17 cellular contexts compared by ENCODE assay signal in the genomic region with DNA sequence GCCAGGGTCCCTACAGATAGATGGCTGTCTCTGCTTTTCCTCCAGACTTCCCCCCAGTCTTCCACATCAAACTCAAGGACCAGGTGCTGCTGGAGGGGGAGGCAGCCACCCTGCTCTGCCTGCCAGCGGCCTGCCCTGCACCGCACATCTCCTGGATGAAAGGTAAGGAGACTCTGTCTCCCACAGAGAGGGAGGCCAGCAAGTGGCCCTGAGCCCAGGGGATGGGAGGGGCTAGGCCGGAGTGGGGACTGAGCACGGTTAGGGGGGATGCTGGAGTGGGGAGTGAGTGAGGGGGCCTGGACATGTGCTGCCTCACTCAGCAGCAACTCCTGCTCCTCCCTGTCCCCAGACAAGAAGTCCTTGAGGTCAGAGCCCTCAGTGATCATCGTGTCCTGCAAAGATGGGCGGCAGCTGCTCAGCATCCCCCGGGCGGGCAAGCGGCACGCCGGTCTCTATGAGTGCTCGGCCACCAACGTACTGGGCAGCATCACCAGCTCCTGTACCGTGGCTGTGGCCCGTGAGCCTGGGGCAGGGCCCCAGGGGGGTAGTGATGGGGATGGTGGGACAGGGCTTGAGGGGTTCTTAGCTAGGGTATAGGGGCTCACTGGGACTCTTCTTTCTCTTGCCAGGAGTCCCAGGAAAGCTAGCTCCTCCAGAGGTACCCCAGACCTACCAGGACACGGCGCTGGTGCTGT. TPM values are rescaled to one million over a fixed set of nuclear protein-coding genes. Genes with fewer than 3 reads are reported as not detected.
DNase-seq lines count a peak whose midpoint lies in the region; ATAC-seq, FAIRE-seq and TF ChIP-seq lines count a peak whose summit lies in the region.
"Had no signal": no experiment of that assay in that cellular context is flagged by ENCODE, and none has a peak within 500 bp of the region (broad histone marks: within the 10 kb centered on the region; RNA-seq: fewer than 3 reads in every experiment).

No MANE protein-coding gene starts in this region.

- H3K56ac ChIP-seq in IMR-90 (ENCODE audit: extremely low read depth, insufficient read depth, low read length): no peak overlapping the region
- no peak overlapping the region for H3K56ac ChIP-seq in H1 (replicated peaks; ENCODE audit: insufficient read length, low read depth, low read length)

- TF ChIP-seq CTCF in IMR-90 (conservative IDR thresholded peaks at IDR 0.05; ENCODE audit: low read depth, low read length) (no peak), H1 (IDR thresholded peaks at IDR 0.05; ENCODE audit: control extremely low read depth in 1 of 3, insufficient read depth in 1 of 3, low read depth in 1 of 3, low read length in 3 of 3) (no peak)

- H3K27ac ChIP-seq in IMR-90 (ENCODE audit: insufficient read depth, low read length): no peak overlapping the region
- no peak overlapping the region for H3K27ac ChIP-seq in H1 (ENCODE audit: low read depth, low read length)
- H3K27ac ChIP-seq in neuronal stem cell (replicated peaks; ENCODE audit: low read length): no peak overlapping the region

- 93% methylated on average over 11 of the region's 17 CpGs; no CpG with 5 or more reads in 1 of the 2 experiments for WGBS in IMR-90 (ENCODE audit: extremely low coverage in 2 of 2, insufficient read length in 1 of 2), 2 experiments
- WGBS in H1 (ENCODE audit: extremely low coverage in 1 of 2, insufficient coverage in 1 of 2, insufficient read length in 1 of 2, insufficient replicate concordance in 2 of 2, low coverage in 1 of 2, low lambda C conversion rate in 2 of 2, missing lambda C conversion rate in 1 of 2), 2 experiments: 86% methylated on average over 16 of the region's 17 CpGs; no CpG with 5 or more reads in 1 of the 2 experiments
- WGBS in neuronal stem cell (ENCODE audit: extremely low coverage in 2 of 2, insufficient read length in 2 of 2, insufficient replicate concordance in 1 of 2), 2 donors: no CpG with 5 or more reads among the region's 17 CpGs

- no peak overlapping the region for H4K8ac ChIP-seq in IMR-90 (ENCODE audit: low read depth in 2 of 2, low read length in 2 of 2)
- no peak overlapping the region for H4K8ac ChIP-seq in H1 (ENCODE audit: extremely low read depth, insufficient read depth, low read length)
- H4K8ac ChIP-seq in neuronal stem cell (ENCODE audit: low read depth, low read length): no peak overlapping the region

- peak overlapping the region; percentile 51 for H2AK9ac ChIP-seq in IMR-90 (replicated peaks; ENCODE audit: low read depth, low read length, poor library complexity)

- intact Hi-C loops in IMR-90 (cut with micrococcal nuclease): no loop called here

- H4K91ac ChIP-seq in IMR-90 (ENCODE audit: insufficient read depth, low read depth, low read length) (no peak overlapping the region), H1 (replicated peaks; ENCODE audit: insufficient read length, low read length) (no peak overlapping the region), neuronal stem cell (ENCODE audit: low read depth, low read length, poor library complexity) (no peak overlapping the region)

- H3K27me3 ChIP-seq in IMR-90 (ENCODE audit: control insufficient read depth, insufficient read depth, low read length): no peaks in the 10 kb centered on the region
- H3K27me3 ChIP-seq in H1 (replicated peaks in 1 of 4; ENCODE audit: control insufficient read depth in 3 of 4, extremely low read depth in 1 of 4, insufficient read depth in 3 of 4, low read length in 3 of 4): peaks cover 20 to 38% (median 32%) of the 10 kb centered on the region in 4 experiments
- peaks cover 25 to 92% (median 54%) of the 10 kb centered on the region in 3 experiments for H3K27me3 ChIP-seq in neuronal stem cell (ENCODE audit: control insufficient read depth in 3 of 3, insufficient read depth in 3 of 3, low read depth in 1 of 3, low read length in 3 of 3)

- H3K36me3 ChIP-seq in IMR-90 (ENCODE audit: control insufficient read depth, insufficient read depth, low read length) (peaks cover 32% of the 10 kb centered on the region; the same call in 1 of the 2 replicates), H1 (ENCODE audit: control insufficient read depth in 2 of 4, insufficient read depth in 4 of 4, low read length in 3 of 4) (no peaks in the 10 kb centered on the region; a peak in 1 of 8 replicates), neuronal stem cell (replicated peaks in 1 of 2; ENCODE audit: control insufficient read depth in 2 of 2, insufficient read depth in 2 of 2, low read length in 2 of 2) (no peaks in the 10 kb centered on the region)

- ATAC-seq in IMR-90 (ENCODE audit: low read depth): no peak
- no peak for ATAC-seq in activated T-cell treated with anti-CD3 and anti-CD28 coated beads, Interleukin-2, amount 50 U/mL, for 72 hours (replicated peaks in 1 of 2)
- ATAC-seq: GM23338 had no signal

- H4K5ac ChIP-seq in IMR-90 (ENCODE audit: low read depth, low read length): no peak overlapping the region
- no peak overlapping the region for H4K5ac ChIP-seq in H1 (ENCODE audit: insufficient read length, low read depth, low read length)

- no peaks in the 10 kb centered on the region for H4K20me1 ChIP-seq in IMR-90 (ENCODE audit: insufficient read depth, low read length)
- H4K20me1 ChIP-seq in H1 (replicated peaks in 1 of 2; ENCODE audit: control insufficient read depth in 1 of 2, insufficient read depth in 2 of 2, low read length in 2 of 2): no peaks in the 10 kb centered on the region

- H3K27me3 Mint-ChIP-seq in activated T-cell treated with anti-CD3 and anti-CD28 coated beads, Interleukin-2, amount 50 U/mL, for 72 hours (ENCODE audit: low read depth): peaks cover 38% of the 10 kb centered on the region

- CTCF ChIA-PET in IMR-90 (lab: Yijun Ruan, JAX) (interaction anchor here (0.8 kb wide), 1 partner anchor 86 kb away, joined by 3 read pairs; no protein-coding TSS in a partner anchor), H1 (lab: Charles Lee; ENCODE audit: partially characterized antibody) (interaction anchor here (8.0 to 113.1 kb wide), 3 partner anchors 1 to 86 kb away, joined by 74 to 7248 read pairs (median 7248); a partner anchor contains a TSS)

- H3K18ac ChIP-seq in IMR-90 (ENCODE audit: low read depth, low read length): no peak overlapping the region
- no peak overlapping the region for H3K18ac ChIP-seq in H1 (ENCODE audit: extremely low read depth, low read length)
- H3K18ac ChIP-seq in neuronal stem cell (ENCODE audit: low read length): peak overlapping the region; percentile 74

- no peaks in the 10 kb centered on the region for H3K36me3 Mint-ChIP-seq in activated T-cell treated with anti-CD3 and anti-CD28 coated beads, Interleukin-2, amount 50 U/mL, for 72 hours (ENCODE audit: insufficient read depth in 2 of 2)
- H3K36me3 Mint-ChIP-seq: CD4-positive, alpha-beta memory T cell had no signal

- H3K4me3 ChIP-seq in IMR-90 (ENCODE audit: insufficient read depth, low read depth, low read length) (no peak overlapping the region), H1 (ENCODE audit: extremely low read depth in 1 of 4, insufficient read depth in 2 of 4, low read depth in 3 of 4, low read length in 4 of 4) (no peak overlapping the region), neuronal stem cell (ENCODE audit: low read length in 2 of 2) (no peak overlapping the region)
- H3K4me3 ChIP-seq: GM23338 had no signal

- no peaks in the 10 kb centered on the region for H3K4me1 Mint-ChIP-seq in activated T-cell treated with anti-CD3 and anti-CD28 coated beads, Interleukin-2, amount 50 U/mL, for 72 hours (ENCODE audit: low read depth)

- H2AFZ ChIP-seq in IMR-90 (replicated peaks; ENCODE audit: low read length, poor library complexity): no peak overlapping the region
- no peak overlapping the region for H2AFZ ChIP-seq in H1 (ENCODE audit: low read length)
- no peak overlapping the region for H2AFZ ChIP-seq in neuronal stem cell (ENCODE audit: low read length)
- H2AFZ ChIP-seq: GM23338 had no signal

- no peaks in the 10 kb centered on the region for H3K9me3 Mint-ChIP-seq in activated T-cell treated with anti-CD3 and anti-CD28 coated beads, Interleukin-2, amount 50 U/mL, for 72 hours
- H3K9me3 Mint-ChIP-seq: GM23338 had no signal

- POLR2A ChIA-PET in IMR-90 (lab: Charles Lee; ENCODE audit: unreplicated experiment) (no interaction called here), H1 (lab: Charles Lee; ENCODE audit: partially characterized antibody) (interaction anchor here (0.9 to 19.9 kb wide), 6 partner anchors 9 to 41 kb away, joined by 3 to 216 read pairs (median 4); a partner anchor contains a TSS)

- no peak overlapping the region for H2BK5ac ChIP-seq in IMR-90 (ENCODE audit: low read depth, low read length, poor library complexity, severe bottlenecking)
- no peak overlapping the region for H2BK5ac ChIP-seq in H1 (ENCODE audit: low read depth, low read length)
- no peak overlapping the region for H2BK5ac ChIP-seq in neuronal stem cell (ENCODE audit: low read length)

- no peaks in the 10 kb centered on the region for H3K9me3 ChIP-seq in IMR-90 (ENCODE audit: control insufficient read depth, insufficient read depth, low read length)
- H3K9me3 ChIP-seq in H1 (ENCODE audit: insufficient read depth in 2 of 2, low read depth in 1 of 2, low read length in 1 of 2): no peaks in the 10 kb centered on the region
- no peaks in the 10 kb centered on the region for H3K9me3 ChIP-seq in neuronal stem cell (replicated peaks in 1 of 2; ENCODE audit: control insufficient read depth in 2 of 2, insufficient read depth in 1 of 2, low read depth in 1 of 2, low read length in 2 of 2)

- TF ChIP-seq RAD21 in IMR-90 (IDR thresholded peaks at IDR 0.05; ENCODE audit: low read length) (no peak), H1 (IDR thresholded peaks at IDR 0.05 in 1 of 2, conservative IDR thresholded peaks at IDR 0.05 in 1 of 2; ENCODE audit: low read depth in 2 of 2, low read length in 2 of 2) (no peak)

- no peaks in the 10 kb centered on the region for H3K79me2 ChIP-seq in H1 (ENCODE audit: control insufficient read depth in 1 of 2, insufficient read depth in 2 of 2, low read length in 2 of 2)

- H3K4me1 ChIP-seq in IMR-90 (ENCODE audit: control insufficient read depth, insufficient read depth, low read length) (no peaks in the 10 kb centered on the region), H1 (replicated peaks in 1 of 4; ENCODE audit: control insufficient read depth in 3 of 4, insufficient read depth in 4 of 4, low read length in 3 of 4) (peaks cover 6 to 42% (median 28%) of the 10 kb centered on the region in 4 experiments), neuronal stem cell (ENCODE audit: control insufficient read depth in 2 of 2, insufficient read depth in 1 of 2, low read depth in 1 of 2, low read length in 2 of 2) (peaks cover 11 to 12% of the 10 kb centered on the region in 2 donors)

- H2BK12ac ChIP-seq in H1 (ENCODE audit: low read depth, low read length) (no peak overlapping the region; the same call in 1 of the 2 replicates), neuronal stem cell (ENCODE audit: low read length) (no peak overlapping the region)

- TF ChIP-seq EP300 in H1 (IDR thresholded peaks at IDR 0.05; ENCODE audit: borderline replicate concordance in 1 of 2, low read depth in 2 of 2, low read length in 2 of 2): no peak

- no peak overlapping the region for H2BK120ac ChIP-seq in IMR-90 (ENCODE audit: low read depth, low read length)
- H2BK120ac ChIP-seq in H1 (replicated peaks; ENCODE audit: low read depth, low read length): no peak overlapping the region
- no peak overlapping the region for H2BK120ac ChIP-seq in neuronal stem cell (ENCODE audit: low read depth, low read length)

- H3K4me2 ChIP-seq in IMR-90 (ENCODE audit: low read depth, low read length): no peak overlapping the region
- no peak overlapping the region for H3K4me2 ChIP-seq in H1 (ENCODE audit: insufficient read depth in 1 of 2, low read depth in 2 of 2, low read length in 2 of 2)
- no peak overlapping the region for H3K4me2 ChIP-seq in neuronal stem cell (ENCODE audit: insufficient read depth, low read length, poor library complexity, severe bottlenecking)
- H3K4me2 ChIP-seq: GM23338 had no signal

- H3K9me1 ChIP-seq in IMR-90 (ENCODE audit: insufficient read depth, low read length): no peaks in the 10 kb centered on the region

- H2BK15ac ChIP-seq in IMR-90 (ENCODE audit: low read depth, low read length): no peak overlapping the region
- H2BK15ac ChIP-seq in H1 (ENCODE audit: low read length): 0 out of 2 replicates have a peak overlapping the region, but pooled peaks have one; percentile 29
- H2BK15ac ChIP-seq in neuronal stem cell (ENCODE audit: low read length): peak overlapping the region; percentile 76

- H3K9ac ChIP-seq in IMR-90 (ENCODE audit: low read depth, low read length): no peak overlapping the region
- no peak overlapping the region for H3K9ac ChIP-seq in H1 (replicated peaks in 1 of 4; ENCODE audit: extremely low read depth in 1 of 4, low read depth in 3 of 4, low read length in 3 of 4)
- H3K9ac ChIP-seq in neuronal stem cell (ENCODE audit: low read depth, low read length, poor library complexity): peak overlapping the region; percentile 66

- TF ChIP-seq POLR2A in IMR-90 (IDR thresholded peaks at IDR 0.05; ENCODE audit: low read depth, low read length): no peak
- no peak for TF ChIP-seq POLR2A in H1 (IDR thresholded peaks at IDR 0.05; ENCODE audit: control extremely low read depth in 1 of 2, low read depth in 2 of 2, low read length in 2 of 2)

- H2AK5ac ChIP-seq in IMR-90 (ENCODE audit: low read depth, low read length): no peak overlapping the region
- H2AK5ac ChIP-seq in H1 (ENCODE audit: low read depth, low read length): peak overlapping the region; percentile 60; the same call in 1 of the 2 replicates
- H2AK5ac ChIP-seq in neuronal stem cell (ENCODE audit: low read depth, low read length): peak overlapping the region; percentile 82

- H3K79me1 ChIP-seq in IMR-90 (ENCODE audit: low read depth in 1 of 2, low read length in 2 of 2) (no peaks in the 10 kb centered on the region), H1 (ENCODE audit: low read depth, low read length) (no peaks in the 10 kb centered on the region), neuronal stem cell (ENCODE audit: low read depth, low read length) (no peaks in the 10 kb centered on the region)

- H3K23me2 ChIP-seq in H1 (ENCODE audit: low read depth, low read length): peaks cover 8% of the 10 kb centered on the region; the same call in 1 of the 2 replicates

- BruUV-seq in IMR-90 (replicated peaks; lab: Mats Ljungman, UMichigan): no TSS peak

- no peak overlapping the region for H3K27ac Mint-ChIP-seq in activated T-cell treated with anti-CD3 and anti-CD28 coated beads, Interleukin-2, amount 50 U/mL, for 72 hours
- H3K27ac Mint-ChIP-seq: CD4-positive, alpha-beta memory T cell; GM23338 had no signal

- H3K14ac ChIP-seq in IMR-90 (replicated peaks; ENCODE audit: low read depth, low read length) (no peak overlapping the region), H1 (ENCODE audit: insufficient read length) (no peak overlapping the region), neuronal stem cell (ENCODE audit: low read length) (no peak overlapping the region)

- in situ Hi-C loops in IMR-90 (cut with MboI; ENCODE audit: low sequenced_read_pairs): no loop called here

- H2BK20ac ChIP-seq in IMR-90 (ENCODE audit: low read depth, low read length) (no peak overlapping the region), H1 (ENCODE audit: low read length) (no peak overlapping the region)

- H3K23ac ChIP-seq in IMR-90 (ENCODE audit: low read depth, low read length) (no peak overlapping the region), H1 (ENCODE audit: insufficient read length) (no peak overlapping the region), neuronal stem cell (ENCODE audit: low read depth, low read length, poor library complexity) (peak overlapping the region; percentile 36)

- no peak for FAIRE-seq in H1 (lab: Jason Lieb, UNC)
- FAIRE-seq: G401.6, GM12892, GM19239, H54 had no signal

- DNase-seq in IMR-90 (no peak), H1 (ENCODE audit: low read depth in 1 of 2, low spot score in 2 of 2) (no peak), neuronal stem cell (ENCODE audit: low spot score) (no peak), GM19240 (ENCODE audit: insufficient read length, low spot score) (no peak)
- no peak for DNase-seq in activated T-cell treated with anti-CD3 and anti-CD28 coated beads, Interleukin-2, amount 50 U/mL, for 72 hours
- no peak for DNase-seq in stimulated activated CD4-positive, alpha-beta T cell treated with anti-CD3 and anti-CD28 coated beads, Interleukin-15, amount 100 ng/mL, for 24 hours
- DNase-seq: C1 segment of cervical spinal cord; Calu3; CD4-positive, alpha-beta memory T cell; COR-L47; DND-41; HCEC 1CT had no signal

- dilution Hi-C loops in IMR-90 (cut with HindIII; ENCODE audit: low sequenced_read_pairs, unreplicated experiment): no loop called here

- no peak overlapping the region for H3K4ac ChIP-seq in IMR-90 (ENCODE audit: low read depth, low read length)
- peak overlapping the region; percentile 48 for H3K4ac ChIP-seq in H1 (replicated peaks; ENCODE audit: insufficient read length, low read depth, low read length)
- H3K4ac ChIP-seq in neuronal stem cell (ENCODE audit: low read length): no peak overlapping the region

- H3K4me3 Mint-ChIP-seq in activated T-cell treated with anti-CD3 and anti-CD28 coated beads, Interleukin-2, amount 50 U/mL, for 72 hours: no peak overlapping the region
- H3K4me3 Mint-ChIP-seq: CD4-positive, alpha-beta memory T cell had no signal

RNA-seq across cellular contexts. Expression of a gene that starts 10.4 kb away (rescaled TPM):
- 93.0 and 103 TPM in 2 replicates for total RNA-seq in IMR-90 (2012; rRNA removed)
- polyA plus RNA-seq in IMR-90 (2012; rRNA removed) (124 and 134 TPM in 2 replicates), H1 (2011; rRNA removed) (98.8 and 101 TPM in 2 replicates)
- 73.7 and 110 TPM in 2 replicates for polyA plus RNA-seq in IMR-90 (2012; cell fraction: cytosol; rRNA removed)
- 322 and 367 TPM in 2 replicates for polyA plus RNA-seq in IMR-90 (2012; cell fraction: nucleus; rRNA removed; ENCODE audit: low replicate concordance)
- 34.3 and 35.3 TPM in 2 replicates for total RNA-seq in H1 (2021; fragmentation: NEBNext Ultra II Directional; extraction: Animal tissue kit (Norgen Biotek cat#: 25700))
- polyA plus RNA-seq in H1 (2011; cell fraction: cytosol; rRNA removed): 59.0 TPM
- 133 TPM for polyA plus RNA-seq in H1 (2011; cell fraction: nucleus; rRNA removed)
- 32.8 to 43.7 TPM (median 41.5 TPM) in 4 replicates for polyA plus RNA-seq in H1 (2012, experiment 1 of 2)
- 53.9 TPM for polyA plus RNA-seq in H1 (2012, experiment 2 of 2)
- 32.4 TPM for polyA plus RNA-seq in H1 (2013, experiment 1 of 2)
- polyA plus RNA-seq in H1 (2013, experiment 2 of 2): 31.6 TPM
- 67.3 and 79.3 TPM in 2 replicates for polyA minus RNA-seq in H1 (2011; rRNA and poly(A)+ RNA removed)
- polyA minus RNA-seq in H1 (2011; cell fraction: cytosol; rRNA and poly(A)+ RNA removed): 24.6 TPM
- polyA minus RNA-seq in H1 (2011; cell fraction: nucleus; rRNA and poly(A)+ RNA removed): 26.1 TPM
- 11.1 TPM for polyA plus RNA-seq in neuronal stem cell (2013, experiment 1 of 2)
- polyA plus RNA-seq in neuronal stem cell (2013, experiment 2 of 2): 10.9 TPM
- 10 to 100 TPM; 39.4 to 47.3 TPM for total RNA-seq in activated T-cell treated with anti-CD3 and anti-CD28 coated beads, Interleukin-2, amount 50 U/mL, for 72 hours

RNA-seq across cellular contexts. Expression of a gene that starts 26.0 kb away (rescaled TPM):
- not detected in 2 replicates for total RNA-seq in IMR-90 (2012; rRNA removed)
- polyA plus RNA-seq in IMR-90 (2012; rRNA removed) (0.10 TPM in 1 of 2 replicates, not detected in the other), H1 (2011; rRNA removed) (0.12 and 0.30 TPM in 2 replicates)
- polyA plus RNA-seq in IMR-90 (2012; cell fraction: cytosol; rRNA removed): not detected in 2 replicates
- polyA plus RNA-seq in IMR-90 (2012; cell fraction: nucleus; rRNA removed; ENCODE audit: low replicate concordance): 0.16 and 0.33 TPM in 2 replicates
- 0.19 and 0.22 TPM in 2 replicates for total RNA-seq in H1 (2021; fragmentation: NEBNext Ultra II Directional; extraction: Animal tissue kit (Norgen Biotek cat#: 25700))
- polyA plus RNA-seq in H1 (2011; cell fraction: cytosol; rRNA removed): 0.18 TPM
- 0.96 TPM for polyA plus RNA-seq in H1 (2011; cell fraction: nucleus; rRNA removed)
- 0.11 to 0.42 TPM (median 0.36 TPM) in 3 of 4 replicates, not detected in the other for polyA plus RNA-seq in H1 (2012, experiment 1 of 2)
- polyA plus RNA-seq in H1 (2012, experiment 2 of 2): 0.05 TPM
- polyA plus RNA-seq in H1 (2013, experiment 1 of 2): 0.06 TPM
- 0.13 TPM for polyA plus RNA-seq in H1 (2013, experiment 2 of 2)
- 0.12 and 0.22 TPM in 2 replicates for polyA minus RNA-seq in H1 (2011; rRNA and poly(A)+ RNA removed)
- not detected for polyA minus RNA-seq in H1 (2011; cell fraction: cytosol; rRNA and poly(A)+ RNA removed)
- 0.50 TPM for polyA minus RNA-seq in H1 (2011; cell fraction: nucleus; rRNA and poly(A)+ RNA removed)
- 0.14 TPM for polyA plus RNA-seq in neuronal stem cell (2013, experiment 1 of 2)
- polyA plus RNA-seq in neuronal stem cell (2013, experiment 2 of 2): 0.15 TPM
- under 1 TPM; 0.19 to 0.30 TPM for total RNA-seq in activated T-cell treated with anti-CD3 and anti-CD28 coated beads, Interleukin-2, amount 50 U/mL, for 72 hours
- polyA plus RNA-seq: CD4-positive, alpha-beta memory T cell had no signal

RNA-seq across cellular contexts. Expression of a gene that starts 53.7 kb away (rescaled TPM):
- total RNA-seq in IMR-90 (2012; rRNA removed): 6.8 and 7.8 TPM in 2 replicates
- polyA plus RNA-seq in IMR-90 (2012; rRNA removed) (81.6 and 109 TPM in 2 replicates), H1 (2011; rRNA removed) (19.9 and 37.1 TPM in 2 replicates)
- 37.7 and 53.1 TPM in 2 replicates for polyA plus RNA-seq in IMR-90 (2012; cell fraction: cytosol; rRNA removed)
- polyA plus RNA-seq in IMR-90 (2012; cell fraction: nucleus; rRNA removed; ENCODE audit: low replicate concordance): 492 and 808 TPM in 2 replicates
- 32.0 and 36.7 TPM in 2 replicates for total RNA-seq in H1 (2021; fragmentation: NEBNext Ultra II Directional; extraction: Animal tissue kit (Norgen Biotek cat#: 25700))
- polyA plus RNA-seq in H1 (2011; cell fraction: cytosol; rRNA removed): 41.0 TPM
- 98.6 TPM for polyA plus RNA-seq in H1 (2011; cell fraction: nucleus; rRNA removed)
- polyA plus RNA-seq in H1 (2012, experiment 1 of 2): 20.0 to 41.3 TPM (median 36.9 TPM) in 4 replicates
- polyA plus RNA-seq in H1 (2012, experiment 2 of 2): 18.5 TPM
- polyA plus RNA-seq in H1 (2013, experiment 1 of 2): 41.2 TPM
- 36.3 TPM for polyA plus RNA-seq in H1 (2013, experiment 2 of 2)
- polyA minus RNA-seq in H1 (2011; rRNA and poly(A)+ RNA removed): 7.1 and 12.4 TPM in 2 replicates
- polyA minus RNA-seq in H1 (2011; cell fraction: cytosol; rRNA and poly(A)+ RNA removed): 13.4 TPM
- 39.5 TPM for polyA minus RNA-seq in H1 (2011; cell fraction: nucleus; rRNA and poly(A)+ RNA removed)
- polyA plus RNA-seq in neuronal stem cell (2013, experiment 1 of 2): 24.0 TPM
- 23.9 TPM for polyA plus RNA-seq in neuronal stem cell (2013, experiment 2 of 2)
- 1 to 10 TPM; 4.8 to 6.9 TPM for total RNA-seq in activated T-cell treated with anti-CD3 and anti-CD28 coated beads, Interleukin-2, amount 50 U/mL, for 72 hours

RNA-seq across cellular contexts. Expression of a gene that starts 55.3 kb away (rescaled TPM):
- 24.0 and 27.2 TPM in 2 replicates for total RNA-seq in IMR-90 (2012; rRNA removed)
- polyA plus RNA-seq in IMR-90 (2012; rRNA removed): 115 and 147 TPM in 2 replicates
- polyA plus RNA-seq in IMR-90 (2012; cell fraction: cytosol; rRNA removed): 108 and 204 TPM in 2 replicates
- polyA plus RNA-seq in IMR-90 (2012; cell fraction: nucleus; rRNA removed; ENCODE audit: low replicate concordance): 37.3 and 118 TPM in 2 replicates
- total RNA-seq in H1 (2021; fragmentation: NEBNext Ultra II Directional; extraction: Animal tissue kit (Norgen Biotek cat#: 25700)): 62.9 and 68.1 TPM in 2 replicates
- 67.3 and 103 TPM in 2 replicates for polyA plus RNA-seq in H1 (2011; rRNA removed)
- 61.7 TPM for polyA plus RNA-seq in H1 (2011; cell fraction: cytosol; rRNA removed)
- polyA plus RNA-seq in H1 (2011; cell fraction: nucleus; rRNA removed): 76.8 TPM
- polyA plus RNA-seq in H1 (2012, experiment 1 of 2): 33.7 to 59.5 TPM (median 55.7 TPM) in 4 replicates
- polyA plus RNA-seq in H1 (2012, experiment 2 of 2): 62.7 TPM
- 107 TPM for polyA plus RNA-seq in H1 (2013, experiment 1 of 2)
- 107 TPM for polyA plus RNA-seq in H1 (2013, experiment 2 of 2)
- 17.3 and 20.9 TPM in 2 replicates for polyA minus RNA-seq in H1 (2011; rRNA and poly(A)+ RNA removed)
- polyA minus RNA-seq in H1 (2011; cell fraction: cytosol; rRNA and poly(A)+ RNA removed): 62.2 TPM
- polyA minus RNA-seq in H1 (2011; cell fraction: nucleus; rRNA and poly(A)+ RNA removed): 38.8 TPM
- polyA plus RNA-seq in neuronal stem cell (2013, experiment 1 of 2): 12.6 TPM
- 12.8 TPM for polyA plus RNA-seq in neuronal stem cell (2013, experiment 2 of 2)
- total RNA-seq in activated T-cell treated with anti-CD3 and anti-CD28 coated beads, Interleukin-2, amount 50 U/mL, for 72 hours: 10 to 100 TPM; 24.7 to 25.5 TPM

RNA-seq across cellular contexts. Expression of a gene that starts 55.5 kb away (rescaled TPM):
- under 0.01 and 0.18 TPM in 2 replicates for total RNA-seq in IMR-90 (2012; rRNA removed)
- polyA plus RNA-seq in IMR-90 (2012; rRNA removed): 2.2 and 3.0 TPM in 2 replicates
- polyA plus RNA-seq in IMR-90 (2012; cell fraction: cytosol; rRNA removed): 0.81 and 1.3 TPM in 2 replicates
- 20.2 and 40.5 TPM in 2 replicates for polyA plus RNA-seq in IMR-90 (2012; cell fraction: nucleus; rRNA removed; ENCODE audit: low replicate concordance)
- total RNA-seq in H1 (2021; fragmentation: NEBNext Ultra II Directional; extraction: Animal tissue kit (Norgen Biotek cat#: 25700)): 10.2 and 11.0 TPM in 2 replicates
- polyA plus RNA-seq in H1 (2011; rRNA removed): 10.4 and 15.4 TPM in 2 replicates
- 10.0 TPM for polyA plus RNA-seq in H1 (2011; cell fraction: cytosol; rRNA removed)
- 19.0 TPM for polyA plus RNA-seq in H1 (2011; cell fraction: nucleus; rRNA removed)
- 7.6 to 11.7 TPM (median 9.4 TPM) in 4 replicates for polyA plus RNA-seq in H1 (2012, experiment 1 of 2)
- 13.6 TPM for polyA plus RNA-seq in H1 (2012, experiment 2 of 2)
- polyA plus RNA-seq in H1 (2013, experiment 1 of 2): 8.4 TPM
- 8.2 TPM for polyA plus RNA-seq in H1 (2013, experiment 2 of 2)
- 4.3 and 6.1 TPM in 2 replicates for polyA minus RNA-seq in H1 (2011; rRNA and poly(A)+ RNA removed)
- 7.5 TPM for polyA minus RNA-seq in H1 (2011; cell fraction: cytosol; rRNA and poly(A)+ RNA removed)
- 5.6 TPM for polyA minus RNA-seq in H1 (2011; cell fraction: nucleus; rRNA and poly(A)+ RNA removed)
- polyA plus RNA-seq in neuronal stem cell (2013, experiment 1 of 2): 2.7 TPM
- 1.8 TPM for polyA plus RNA-seq in neuronal stem cell (2013, experiment 2 of 2)
- 1 to 10 TPM; 4.5 to 5.3 TPM for total RNA-seq in activated T-cell treated with anti-CD3 and anti-CD28 coated beads, Interleukin-2, amount 50 U/mL, for 72 hours
- polyA plus RNA-seq: CD4-positive, alpha-beta memory T cell had no signal
